ENCODE assay signal across 13 cellular contexts in genomic region chr1:195939844-195940243, GRCh38.
DNase-seq lines count a peak whose midpoint lies in the region; ATAC-seq and TF ChIP-seq lines count a peak whose summit lies in the region.
"Had no signal": no experiment of that assay in that cellular context is flagged by ENCODE, and none has a peak within 500 bp of the region (broad histone marks: within the 10 kb centered on the region; RNA-seq: fewer than 3 reads in every experiment).

No MANE protein-coding gene starts in this region.

- no peaks in the 10 kb centered on the region for H3K36me3 Mint-ChIP-seq in activated naive CD4-positive, alpha-beta T cell treated with anti-CD3 and anti-CD28 coated beads, Interleukin-2, amount 10 ng/mL, durations not matched to agents 7 days and 5 days

- H3K4me1 Mint-ChIP-seq in activated naive CD4-positive, alpha-beta T cell treated with anti-CD3 and anti-CD28 coated beads, Interleukin-2, amount 10 ng/mL, durations not matched to agents 7 days and 5 days = no peaks in the 10 kb centered on the region
- H3K4me1 Mint-ChIP-seq: activated naive CD8-positive, alpha-beta T cell treated with anti-CD3 and anti-CD28 coated beads, Interleukin-2, amount 50 U/mL, for 24 hours had no signal

- no peaks in the 10 kb centered on the region for H3K9me3 Mint-ChIP-seq in activated naive CD4-positive, alpha-beta T cell treated with anti-CD3 and anti-CD28 coated beads, Interleukin-2, amount 10 ng/mL, durations not matched to agents 7 days and 5 days
- H3K9me3 Mint-ChIP-seq: activated naive CD8-positive, alpha-beta T cell treated with anti-CD3 and anti-CD28 coated beads, Interleukin-2, amount 50 U/mL, for 24 hours had no signal

- peak; percentile 31 for DNase-seq in DMS114 treated with DMSO at 0.1 percent for 48 hours (lab: John Stamatoyannopoulos, UW; ENCODE audit: unreplicated experiment)
- DNase-seq in HFF-Myc (ENCODE audit: extremely low read depth, low read depth) = no peak
- DNase-seq in SK-N-DZ (ENCODE audit: low spot score) = peak; percentile 12
- peak; percentile 40 for DNase-seq in iPS DF 19.7 (ENCODE audit: low read depth, low spot score)
- no peak for DNase-seq in activated naive CD4-positive, alpha-beta T cell treated with anti-CD3 and anti-CD28 coated beads, Interleukin-2, amount 10 ng/mL, durations not matched to agents 7 days and 5 days
- DNase-seq in NCI-H2196 treated with DMSO at 0.1 percent for 48 hours (lab: John Stamatoyannopoulos, UW; ENCODE audit: unreplicated experiment) = no peak
- DNase-seq in NK-92 (lab: John Stamatoyannopoulos, UW; ENCODE audit: unreplicated experiment) = no peak
- DNase-seq: activated CD4-positive, alpha-beta T cell treated with anti-CD3 and anti-CD28 coated beads, Interleukin-2, amount 50 U/mL, for 4 hours; activated naive CD8-positive, alpha-beta T cell treated with anti-CD3 and anti-CD28 coated beads, Interleukin-2, amount 50 U/mL, for 24 hours; DND-41; NCI-H1092 treated with DMSO at 0.1 percent for 48 hours had no signal

- ATAC-seq in HG03135 (IDR thresholded peaks at IDR 0.05; ENCODE audit: unreplicated experiment) = no peak
- ATAC-seq: activated naive CD8-positive, alpha-beta T cell treated with anti-CD3 and anti-CD28 coated beads, Interleukin-2, amount 50 U/mL, for 24 hours had no signal

- no peaks in the 10 kb centered on the region for H3K27me3 Mint-ChIP-seq in activated naive CD4-positive, alpha-beta T cell treated with anti-CD3 and anti-CD28 coated beads, Interleukin-2, amount 10 ng/mL, durations not matched to agents 7 days and 5 days
- H3K27me3 Mint-ChIP-seq: activated naive CD8-positive, alpha-beta T cell treated with anti-CD3 and anti-CD28 coated beads, Interleukin-2, amount 50 U/mL, for 24 hours had no signal

- peak; percentile 17 for TF ChIP-seq CTCF in HFF-Myc (IDR thresholded peaks at IDR 0.05; ENCODE audit: low read depth, low read length, missing control alignments)

- no peak overlapping the region for H3K27ac Mint-ChIP-seq in activated naive CD4-positive, alpha-beta T cell treated with anti-CD3 and anti-CD28 coated beads, Interleukin-2, amount 10 ng/mL, durations not matched to agents 7 days and 5 days
- H3K27ac Mint-ChIP-seq: activated naive CD8-positive, alpha-beta T cell treated with anti-CD3 and anti-CD28 coated beads, Interleukin-2, amount 50 U/mL, for 24 hours had no signal

- no peak overlapping the region for H3K4me3 Mint-ChIP-seq in activated naive CD4-positive, alpha-beta T cell treated with anti-CD3 and anti-CD28 coated beads, Interleukin-2, amount 10 ng/mL, durations not matched to agents 7 days and 5 days
- H3K4me3 Mint-ChIP-seq: activated naive CD8-positive, alpha-beta T cell treated with anti-CD3 and anti-CD28 coated beads, Interleukin-2, amount 50 U/mL, for 24 hours had no signal

- no peak overlapping the region for H3K4me3 ChIP-seq in HFF-Myc (replicated peaks; ENCODE audit: low read depth, low read length)
- H3K4me3 ChIP-seq: SK-N-MC had no signal

- CTCF ChIA-PET in activated naive CD4-positive, alpha-beta T cell treated with anti-CD3 and anti-CD28 coated beads, Interleukin-2, amount 10 ng/mL, durations not matched to agents 7 days and 5 days (lab: Charles Lee) = interaction anchor here (0.8 kb wide), 1 partner anchor 9 kb away, joined by 3 read pairs; no protein-coding TSS in a partner anchor

Comparison
In these comparisons a context has a peak if more than half of its experiments do, and no peak if none do; other contexts are left out.
1. DNase-seq: peak in DMS114 treated with DMSO at 0.1 percent for 48 hours (single experiment), SK-N-DZ (single experiment) and iPS DF 19.7 (single experiment); none in HFF-Myc (single experiment), activated naive CD4-positive, alpha-beta T cell treated with anti-CD3 and anti-CD28 coated beads, Interleukin-2, amount 10 ng/mL, durations not matched to agents 7 days and 5 days (single experiment), NCI-H2196 treated with DMSO at 0.1 percent for 48 hours (single experiment) and NK-92 (single experiment).